Comparison of ENCODE assay signal across 9 cellular contexts in genomic region chr6:30883476-30883742, GRCh38. TPM values are rescaled to one million over a fixed set of nuclear protein-coding genes. Genes with fewer than 3 reads are reported as not detected.
DNase-seq lines count a peak whose midpoint lies in the region; ATAC-seq and TF ChIP-seq lines count a peak whose summit lies in the region.
"Had no signal": no experiment of that assay in that cellular context is flagged by ENCODE, and none has a peak within 500 bp of the region (broad histone marks: within the 10 kb centered on the region; RNA-seq: fewer than 3 reads in every experiment).

No MANE protein-coding gene starts in this region.

- BruUV-seq in HCT116 (replicated peaks; lab: Mats Ljungman, UMichigan): no TSS peak

- peak overlapping the region; percentile 83 to 87 for H3K4me3 ChIP-seq in HCT116 (replicated peaks in 1 of 2; ENCODE audit: low read depth in 1 of 2, low read length in 2 of 2)

- H3K9ac ChIP-seq in HCT116 (ENCODE audit: low read length): peak overlapping the region; percentile 92

- no peak overlapping the region for H2AFZ ChIP-seq in HCT116 (ENCODE audit: low read depth, low read length, poor library complexity, severe bottlenecking)

- H3K36me3 Mint-ChIP-seq in activated T-helper 17 cell treated with anti-CD3 and anti-CD28 coated beads, Interleukin-2, amount 50 U/mL, for 72 hours (ENCODE audit: low read depth): no peaks in the 10 kb centered on the region
- peaks cover 0 to 4% (median 0%) of the 10 kb centered on the region in 3 donors for H3K36me3 Mint-ChIP-seq in immature natural killer cell
- H3K36me3 Mint-ChIP-seq in stimulated activated naive B cell treated with anti-CD40 and anti-IgM and Interleukin-4, amounts not matched to agents 10 μg/mL and 1 μg/mL and 100 μg/mL, for 72 hours: no peaks in the 10 kb centered on the region

- no peaks in the 10 kb centered on the region for H3K9me2 ChIP-seq in HCT116 (ENCODE audit: insufficient read depth)

- H3K27me3 ChIP-seq in HCT116 (ENCODE audit: insufficient read depth, low read length): no peaks in the 10 kb centered on the region

- intact Hi-C loops in HCT116 (cut with micrococcal nuclease): no loop called here

- H3K4me3 Mint-ChIP-seq in activated T-helper 17 cell treated with anti-CD3 and anti-CD28 coated beads, Interleukin-2, amount 50 U/mL, for 72 hours: peak overlapping the region; percentile 68
- peak overlapping the region; percentile 47 to 82 (median 73) for H3K4me3 Mint-ChIP-seq in immature natural killer cell
- H3K4me3 Mint-ChIP-seq in stimulated activated naive B cell treated with anti-CD40 and anti-IgM and Interleukin-4, amounts not matched to agents 10 μg/mL and 1 μg/mL and 100 μg/mL, for 72 hours: peak overlapping the region; percentile 52 to 82

- no peaks in the 10 kb centered on the region for H3K9me3 ChIP-seq in HCT116 (ENCODE audit: control insufficient read depth in 1 of 2, insufficient read depth in 1 of 2, low read depth in 1 of 2, low read length in 2 of 2)

- TF ChIP-seq POLR2A in HCT116 (IDR thresholded peaks at IDR 0.05; ENCODE audit: borderline replicate concordance, extremely low read depth, insufficient read depth, insufficient read length): no peak

- peaks cover 48 to 65% of the 10 kb centered on the region in 2 experiments for H3K4me1 ChIP-seq in HCT116 (ENCODE audit: control insufficient read depth in 1 of 2, insufficient read depth in 2 of 2, low read length in 2 of 2)

- no peaks in the 10 kb centered on the region for H4K20me1 ChIP-seq in HCT116 (ENCODE audit: insufficient read depth)

- no peaks in the 10 kb centered on the region; a peak in 1 of 4 replicates for H3K36me3 ChIP-seq in HCT116 (ENCODE audit: control insufficient read depth in 1 of 2, insufficient read depth in 2 of 2, low read length in 2 of 2)

- H3K9me3 Mint-ChIP-seq in activated T-helper 17 cell treated with anti-CD3 and anti-CD28 coated beads, Interleukin-2, amount 50 U/mL, for 72 hours: no peaks in the 10 kb centered on the region
- H3K9me3 Mint-ChIP-seq in immature natural killer cell: no peaks in the 10 kb centered on the region
- no peaks in the 10 kb centered on the region for H3K9me3 Mint-ChIP-seq in stimulated activated naive B cell treated with anti-CD40 and anti-IgM and Interleukin-4, amounts not matched to agents 10 μg/mL and 1 μg/mL and 100 μg/mL, for 72 hours

- H3K27me3 Mint-ChIP-seq in activated T-helper 17 cell treated with anti-CD3 and anti-CD28 coated beads, Interleukin-2, amount 50 U/mL, for 72 hours: no peaks in the 10 kb centered on the region
- peaks cover 2 to 12% (median 6%) of the 10 kb centered on the region in 3 donors for H3K27me3 Mint-ChIP-seq in immature natural killer cell (ENCODE audit: low read depth in 3 of 3)
- H3K27me3 Mint-ChIP-seq in stimulated activated naive B cell treated with anti-CD40 and anti-IgM and Interleukin-4, amounts not matched to agents 10 μg/mL and 1 μg/mL and 100 μg/mL, for 72 hours: no peaks in the 10 kb centered on the region

- no peak for TF ChIP-seq RAD21 in HCT116 (IDR thresholded peaks at IDR 0.05; ENCODE audit: low read depth)

- POLR2A ChIA-PET in HCT116 (lab: Charles Lee): interaction anchor here (0.6 to 2.2 kb wide), 7 partner anchors 22 to 268 kb away, joined by 3 to 9 read pairs (median 5); no protein-coding TSS in a partner anchor

- peaks cover 36% of the 10 kb centered on the region for H3K4me1 Mint-ChIP-seq in activated T-helper 17 cell treated with anti-CD3 and anti-CD28 coated beads, Interleukin-2, amount 50 U/mL, for 72 hours
- peaks cover 6 to 16% of the 10 kb centered on the region in 2 donors for H3K4me1 Mint-ChIP-seq in immature natural killer cell
- peaks cover 51 to 80% of the 10 kb centered on the region in 2 donors for H3K4me1 Mint-ChIP-seq in stimulated activated naive B cell treated with anti-CD40 and anti-IgM and Interleukin-4, amounts not matched to agents 10 μg/mL and 1 μg/mL and 100 μg/mL, for 72 hours

- H3K79me2 ChIP-seq in HCT116 (ENCODE audit: insufficient read depth, low read length): peaks cover 54% of the 10 kb centered on the region

- peak overlapping the region; percentile 99 for H3K27ac ChIP-seq in HCT116 (ENCODE audit: low read depth, low read length)

- TF ChIP-seq CTCF in HCT116 (IDR thresholded peaks at IDR 0.05 in 2 of 3, conservative IDR thresholded peaks at IDR 0.05 in 1 of 3; ENCODE audit: borderline replicate concordance in 1 of 3, insufficient read depth in 1 of 3, low read depth in 2 of 3, low read length in 2 of 3): no peak

- RAD21 ChIA-PET in HCT116 (lab: Charles Lee; ENCODE audit: low non-redundant PET in 1 of 2, low total read pairs in 2 of 2, uncharacterized antibody in 2 of 2, unreplicated experiment in 2 of 2): interaction anchor here in 1 of 2 experiments (0.5 to 1.4 kb wide), 2 partner anchors 24 to 155 kb away, joined by 3 to 9 read pairs; partner anchors contain the start of gene GTF2H4

- peak overlapping the region; percentile 51 for H3K27ac Mint-ChIP-seq in activated T-helper 17 cell treated with anti-CD3 and anti-CD28 coated beads, Interleukin-2, amount 50 U/mL, for 72 hours
- no peak overlapping the region for H3K27ac Mint-ChIP-seq in immature natural killer cell
- H3K27ac Mint-ChIP-seq in stimulated activated naive B cell treated with anti-CD40 and anti-IgM and Interleukin-4, amounts not matched to agents 10 μg/mL and 1 μg/mL and 100 μg/mL, for 72 hours: peak overlapping the region; percentile 79

- CTCF ChIA-PET in HCT116 (lab: Charles Lee): interaction anchor here (1.1 to 3.1 kb wide), 5 partner anchors 23 to 204 kb away, joined by 3 to 16 read pairs (median 8); partner anchors contain the start of gene VARS2

- no peak for DNase-seq in HCT116 (ENCODE audit: low read depth, low spot score)
- no peak for DNase-seq in immature natural killer cell
- no peak for DNase-seq in stimulated activated naive B cell treated with anti-CD40 and anti-IgM and Interleukin-4, amounts not matched to agents 10 μg/mL and 1 μg/mL and 100 μg/mL, for 72 hours

- H3K4me2 ChIP-seq in HCT116 (ENCODE audit: low read length): peak overlapping the region; percentile 99

- ATAC-seq in HCT116 (peak; percentile 0; the same call in 1 of the 2 replicates), GM21717 (IDR thresholded peaks at IDR 0.05; ENCODE audit: unreplicated experiment) (no peak), GM21360 (IDR thresholded peaks at IDR 0.05; ENCODE audit: unreplicated experiment) (no peak), GM21576 (IDR thresholded peaks at IDR 0.05; ENCODE audit: unreplicated experiment) (no peak)
- no peak for ATAC-seq in activated T-helper 17 cell treated with anti-CD3 and anti-CD28 coated beads, Interleukin-2, amount 50 U/mL, for 72 hours (replicated peaks)
- ATAC-seq in stimulated activated naive B cell treated with anti-CD40 and anti-IgM and Interleukin-4, amounts not matched to agents 10 μg/mL and 1 μg/mL and 100 μg/mL, for 72 hours (replicated peaks): no peak

TF ChIP-seq in HCT116, 20 proteins besides CTCF, POLR2A, EP300 and RAD21 (continues in another document):
- TF ChIP-seq JUND (IDR thresholded peaks at IDR 0.05): no peak
- TF ChIP-seq CBX3 (IDR thresholded peaks at IDR 0.05; ENCODE audit: low read depth): no peak
- no peak; the same call in 1 of the 2 replicates for TF ChIP-seq ZFX (IDR thresholded peaks at IDR 0.05)
- TF ChIP-seq ATF3 (IDR thresholded peaks at IDR 0.05): no peak
- TF ChIP-seq YY1 (IDR thresholded peaks at IDR 0.05; ENCODE audit: extremely low read depth, insufficient replicate concordance, low read depth, low read length): no peak
- TF ChIP-seq CEBPB (IDR thresholded peaks at IDR 0.05; ENCODE audit: low read depth): no peak
- no peak for TF ChIP-seq EZH2phosphoT487 (IDR thresholded peaks at IDR 0.05; ENCODE audit: borderline replicate concordance)

RNA-seq across cellular contexts. Expression of gene DDR1, which starts 0.9 kb away (rescaled TPM):
- 211 TPM for total RNA-seq in HCT116 (2021; ENCODE audit: unreplicated experiment)
- 138 and 167 TPM in 2 replicates for polyA plus RNA-seq in HCT116 (2012)
- total RNA-seq in activated T-helper 17 cell treated with anti-CD3 and anti-CD28 coated beads, Interleukin-2, amount 50 U/mL, for 72 hours: 10 to 100 TPM in 1 of 2 donors, 1 to 10 TPM in 1; 3.0 to 19.5 TPM
- 1 to 10 TPM in 1 of 3 donors, under 1 TPM in 1, not detected in 1; 0.41 to 1.1 TPM for polyA plus RNA-seq in immature natural killer cell

RNA-seq across cellular contexts. Expression of gene GTF2H4, which starts 24.6 kb away (rescaled TPM):
- total RNA-seq in HCT116 (2021; ENCODE audit: unreplicated experiment): 59.7 TPM
- 27.3 and 35.0 TPM in 2 replicates for polyA plus RNA-seq in HCT116 (2012)
- total RNA-seq in activated T-helper 17 cell treated with anti-CD3 and anti-CD28 coated beads, Interleukin-2, amount 50 U/mL, for 72 hours: 10 to 100 TPM; 34.3 to 39.9 TPM
- polyA plus RNA-seq in immature natural killer cell: 10 to 100 TPM in 1 of 3 donors, 1 to 10 TPM in 1, not detected in 1; 6.3 to 10.2 TPM

RNA-seq across cellular contexts. Expression of gene VARS2, which starts 30.6 kb away (rescaled TPM):
- total RNA-seq in HCT116 (2021; ENCODE audit: unreplicated experiment): 39.8 TPM
- 25.8 and 27.3 TPM in 2 replicates for polyA plus RNA-seq in HCT116 (2012)
- total RNA-seq in activated T-helper 17 cell treated with anti-CD3 and anti-CD28 coated beads, Interleukin-2, amount 50 U/mL, for 72 hours: 10 to 100 TPM; 50.5 to 64.4 TPM
- polyA plus RNA-seq in immature natural killer cell: 10 to 100 TPM; 12.0 to 17.5 (median 12.6) TPM

RNA-seq across cellular contexts. Expression of gene SFTA2, which starts 48.6 kb away (rescaled TPM):
- not detected for total RNA-seq in HCT116 (2021; ENCODE audit: unreplicated experiment)
- not detected in 2 replicates for polyA plus RNA-seq in HCT116 (2012)
- total RNA-seq in activated T-helper 17 cell treated with anti-CD3 and anti-CD28 coated beads, Interleukin-2, amount 50 U/mL, for 72 hours: not detected
- polyA plus RNA-seq in immature natural killer cell: not detected
- total RNA-seq: LHCN-M2, subcutaneous adipose tissue had no signal

RNA-seq across cellular contexts. Expression of gene MUCL3, which starts 57.4 kb away (rescaled TPM):
- total RNA-seq in HCT116 (2021; ENCODE audit: unreplicated experiment): 0.15 TPM
- polyA plus RNA-seq in HCT116 (2012): 0.02 and 0.04 TPM in 2 replicates
- total RNA-seq in activated T-helper 17 cell treated with anti-CD3 and anti-CD28 coated beads, Interleukin-2, amount 50 U/mL, for 72 hours: not detected
- polyA plus RNA-seq in immature natural killer cell: not detected
- total RNA-seq: LHCN-M2, subcutaneous adipose tissue had no signal

Comparison
In these comparisons a context has a peak if more than half of its experiments do, and no peak if none do; other contexts are left out.
1. H3K27ac Mint-ChIP-seq: peak in activated T-helper 17 cell treated with anti-CD3 and anti-CD28 coated beads, Interleukin-2, amount 50 U/mL, for 72 hours (single experiment) and stimulated activated naive B cell treated with anti-CD40 and anti-IgM and Interleukin-4, amounts not matched to agents 10 μg/mL and 1 μg/mL and 100 μg/mL, for 72 hours (single experiment); none in immature natural killer cell (0 of 6).
2. RNA of gene DDR1, which starts 0.9 kb away (total RNA-seq): 211 TPM in HCT116 (single experiment); 3.0 to 19.5 TPM in activated T-helper 17 cell treated with anti-CD3 and anti-CD28 coated beads, Interleukin-2, amount 50 U/mL, for 72 hours; every median in the first group is over 10 times any median in the second.
3. Peak in every context shown above with its lines, with median percentiles within 50 percentile points of each other: H3K4me3 Mint-ChIP-seq.